Comparison of ENCODE assay signal across 8 cellular contexts in the genomic region with DNA sequence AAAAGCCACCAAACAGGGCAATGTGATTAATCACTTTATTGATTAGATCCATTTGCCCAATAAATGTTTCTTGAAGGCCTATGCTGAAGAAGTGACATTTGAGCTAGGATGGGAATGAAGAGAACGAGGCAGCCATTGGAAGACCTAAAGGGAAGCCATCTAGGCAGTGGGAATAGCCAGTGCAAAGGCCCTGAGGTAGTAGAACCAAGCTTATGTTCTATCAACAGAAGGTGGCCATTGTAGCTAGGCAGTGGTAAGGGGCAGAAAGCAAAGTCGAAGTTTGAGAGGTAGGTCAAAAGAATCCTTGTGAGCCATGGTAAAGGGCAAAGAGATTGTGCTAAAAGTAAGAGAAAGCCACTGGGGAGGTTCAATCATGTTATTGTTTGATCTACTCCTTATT.
"Had no signal": no experiment of that assay in that cellular context is flagged by ENCODE, and none has a peak within 500 bp of the region (broad histone marks: within the 10 kb centered on the region; RNA-seq: fewer than 3 reads in every experiment).

No MANE protein-coding gene starts in this region.

- H3K4me1 ChIP-seq: HAP-1 had no signal

- H2AFZ ChIP-seq: GM23338 had no signal

- H3K4me3 ChIP-seq: GM23338, HAP-1 had no signal

- H3K4me3 Mint-ChIP-seq: GM23338 had no signal

- H3K27ac Mint-ChIP-seq: GM23338 had no signal

- H3K4me2 ChIP-seq: GM23338, KMS-11 had no signal

- H3K9me3 ChIP-seq: HAP-1 had no signal

- DNase-seq: H7, Karpas-422, KBM-7 had no signal

- ATAC-seq: GM23338, HCT116 had no signal

- H3K36me3 ChIP-seq: HAP-1 had no signal

- H3K9me3 Mint-ChIP-seq: GM23338 had no signal

- FAIRE-seq: HTR-8/SVneo had no signal

- H3K27ac ChIP-seq: KMS-11 had no signal

- H3K9ac ChIP-seq: KMS-11 had no signal
